In genomic region chr10:11145498-11145855, GRCh38 we compare ENCODE assay signal across 8 cellular contexts.
DNase-seq lines count a peak whose midpoint lies in the region; ATAC-seq and TF ChIP-seq lines count a peak whose summit lies in the region.

No MANE protein-coding gene starts in this region.

- ATAC-seq in GM21619 (IDR thresholded peaks at IDR 0.05; ENCODE audit: unreplicated experiment) (peak; percentile 83), lower lobe of right lung (peak; percentile 57 to 77)
- ATAC-seq in activated T-cell treated with anti-CD3 and anti-CD28 coated beads, Interleukin-2, amount 50 U/mL, for 72 hours (replicated peaks in 1 of 2), result peak; percentile 66 to 75

- peaks cover 0 to 1% of the 10 kb centered on the region in 2 donors for H3K36me3 Mint-ChIP-seq in activated T-cell treated with anti-CD3 and anti-CD28 coated beads, Interleukin-2, amount 50 U/mL, for 72 hours (ENCODE audit: insufficient read depth in 2 of 2)
- no peaks in the 10 kb centered on the region for H3K36me3 Mint-ChIP-seq in MCF 10A (ENCODE audit: insufficient read depth, unreplicated experiment)

- H3K9me3 ChIP-seq in lower lobe of right lung, result no peaks in the 10 kb centered on the region

- no peak overlapping the region for H3K4me3 ChIP-seq in lower lobe of right lung

- peaks cover 96% of the 10 kb centered on the region for H3K4me1 Mint-ChIP-seq in activated T-cell treated with anti-CD3 and anti-CD28 coated beads, Interleukin-2, amount 50 U/mL, for 72 hours (ENCODE audit: low read depth)
- no peaks in the 10 kb centered on the region for H3K4me1 Mint-ChIP-seq in MCF 10A (ENCODE audit: insufficient read depth, unreplicated experiment)

- TF ChIP-seq CTCF in lower lobe of right lung (IDR thresholded peaks at IDR 0.05) (no peak), MCF 10A (IDR thresholded peaks at IDR 0.05; ENCODE audit: unreplicated experiment) (no peak)

- H3K4me3 Mint-ChIP-seq in activated T-cell treated with anti-CD3 and anti-CD28 coated beads, Interleukin-2, amount 50 U/mL, for 72 hours, result peak overlapping the region; percentile 89 to 90
- H3K4me3 Mint-ChIP-seq in MCF 10A (ENCODE audit: unreplicated experiment), result no peak overlapping the region

- POLR2A ChIA-PET in MCF 10A (lab: Yijun Ruan, JAX), result no interaction called here

- H3K27me3 ChIP-seq in lower lobe of right lung (ENCODE audit: low read depth), result no peaks in the 10 kb centered on the region

- H3K27me3 Mint-ChIP-seq in activated T-cell treated with anti-CD3 and anti-CD28 coated beads, Interleukin-2, amount 50 U/mL, for 72 hours (ENCODE audit: low read depth), result no peaks in the 10 kb centered on the region
- H3K27me3 Mint-ChIP-seq in MCF 10A (ENCODE audit: insufficient read depth, unreplicated experiment), result no peaks in the 10 kb centered on the region

- intact Hi-C loops in lower lobe of right lung (cut with DNase I) (no loop called here), MCF 10A (cut with micrococcal nuclease) (no loop called here)

- no peaks in the 10 kb centered on the region for H3K36me3 ChIP-seq in lower lobe of right lung

- peak overlapping the region; percentile 51 for H3K27ac ChIP-seq in lower lobe of right lung

- in situ Hi-C loops in KBM-7 (cut with MboI; ENCODE audit: low pct_unique_long_range_greater_than_20kb, low sequenced_read_pairs), result no loop called here

- peaks cover 60% of the 10 kb centered on the region for H3K4me1 ChIP-seq in lower lobe of right lung

- DNase-seq in GF-D8 (lab: John Stamatoyannopoulos, UW), result peak; percentile 72
- DNase-seq in KBM-7, result peak; percentile 75
- DNase-seq in activated T-cell treated with anti-CD3 and anti-CD28 coated beads, Interleukin-2, amount 50 U/mL, for 72 hours, result peak; percentile 59 to 62
- DNase-seq in lower lobe of right lung, result peak; percentile 55
- DNase-seq in cortex of kidney (lab: John Stamatoyannopoulos, UW), result no peak
- no peak for DNase-seq in MCF 10A (ENCODE audit: unreplicated experiment)
- DNase-seq in NCI-H1048 (lab: John Stamatoyannopoulos, UW), result no peak

- BruUV-seq in MCF 10A (replicated peaks; lab: Mats Ljungman, UMichigan), result no TSS peak

- no peaks in the 10 kb centered on the region for H3K9me3 Mint-ChIP-seq in activated T-cell treated with anti-CD3 and anti-CD28 coated beads, Interleukin-2, amount 50 U/mL, for 72 hours
- peaks cover 10% of the 10 kb centered on the region for H3K9me3 Mint-ChIP-seq in MCF 10A (ENCODE audit: unreplicated experiment)

- CTCF ChIA-PET in MCF 10A (lab: Yijun Ruan, JAX), result no interaction called here

- peak overlapping the region; percentile 98 for H3K27ac Mint-ChIP-seq in activated T-cell treated with anti-CD3 and anti-CD28 coated beads, Interleukin-2, amount 50 U/mL, for 72 hours
- H3K27ac Mint-ChIP-seq in MCF 10A (ENCODE audit: low read depth, unreplicated experiment), result no peak overlapping the region

Comparison
In these comparisons a context has a peak if more than half of its experiments do, and no peak if none do; other contexts are left out.
1. DNase-seq: peak in GF-D8 (single experiment), KBM-7 (single experiment), activated T-cell treated with anti-CD3 and anti-CD28 coated beads, Interleukin-2, amount 50 U/mL, for 72 hours (2 of 2) and lower lobe of right lung (single experiment); none in cortex of kidney (single experiment), MCF 10A (single experiment) and NCI-H1048 (single experiment).
2. Peak in every context shown above with its lines, with median percentiles within 50 percentile points of each other: ATAC-seq.